Comparison of ENCODE assay signal across 8 cellular contexts in genomic region chr12:49750027-49750977, GRCh38. TPM values are rescaled to one million over a fixed set of nuclear protein-coding genes. Genes with fewer than 3 reads are reported as not detected.
A peak's percentile ranks its signal among the peaks of the same experiment; 100 is the strongest.
DNase-seq lines count a peak whose midpoint lies in the region; ATAC-seq and TF ChIP-seq lines count a peak whose summit lies in the region.

No MANE protein-coding gene starts in this region.

- no peak for TF ChIP-seq POLR2A in suprapubic skin (IDR thresholded peaks at IDR 0.05)

- WGBS in suprapubic skin = 66% methylated on average over 8 of the region's 8 CpGs

- TF ChIP-seq CTCF in GM12865 (IDR thresholded peaks at IDR 0.05; ENCODE audit: insufficient read depth, low read depth, low read length, missing control alignments) (no peak), cardiac muscle cell (IDR thresholded peaks at IDR 0.05; ENCODE audit: low read depth, low read length) (no peak), suprapubic skin (IDR thresholded peaks at IDR 0.05) (no peak)

- TF ChIP-seq EP300 in suprapubic skin (IDR thresholded peaks at IDR 0.05) = no peak

- POLR2A ChIA-PET in activated CD8-positive, alpha-beta T cell treated with anti-CD3 and anti-CD28 coated beads, Interleukin-2, amount 10 ng/mL, durations not matched to agents 7 days and 5 days (lab: Charles Lee) = interaction anchor here (0.8 to 1.8 kb wide), 5 partner anchors 8 to 89 kb away, joined by 3 to 17 read pairs (median 3); partner anchors contain the start of gene TMBIM6

- CTCF ChIA-PET in activated CD8-positive, alpha-beta T cell treated with anti-CD3 and anti-CD28 coated beads, Interleukin-2, amount 10 ng/mL, durations not matched to agents 7 days and 5 days (lab: Charles Lee) = interaction anchor here (0.9 to 3.5 kb wide), 9 partner anchors 10 to 169 kb away, joined by 3 to 69 read pairs (median 4); partner anchors contain the start of gene TMBIM6

- no peaks in the 10 kb centered on the region for H3K27me3 Mint-ChIP-seq in activated CD8-positive, alpha-beta T cell treated with anti-CD3 and anti-CD28 coated beads, Interleukin-2, amount 10 ng/mL, durations not matched to agents 7 days and 5 days (ENCODE audit: low read depth)

- H3K27me3 ChIP-seq in cardiac muscle cell (no peaks in the 10 kb centered on the region), suprapubic skin (no peaks in the 10 kb centered on the region)

- H3K4me1 ChIP-seq in cardiac muscle cell (ENCODE audit: low read depth) = peaks cover 46% of the 10 kb centered on the region
- H3K4me1 ChIP-seq in suprapubic skin = peaks cover 57% of the 10 kb centered on the region

- H3K4me3 Mint-ChIP-seq in activated CD8-positive, alpha-beta T cell treated with anti-CD3 and anti-CD28 coated beads, Interleukin-2, amount 10 ng/mL, durations not matched to agents 7 days and 5 days = peak overlapping the region; percentile 9

- peaks cover 76% of the 10 kb centered on the region for H3K4me1 Mint-ChIP-seq in activated CD8-positive, alpha-beta T cell treated with anti-CD3 and anti-CD28 coated beads, Interleukin-2, amount 10 ng/mL, durations not matched to agents 7 days and 5 days (ENCODE audit: low read depth)

- H3K27ac ChIP-seq in cardiac muscle cell (peak overlapping the region; percentile 82), suprapubic skin (no peak overlapping the region)

- peaks cover 30% of the 10 kb centered on the region for H3K36me3 ChIP-seq in cardiac muscle cell
- H3K36me3 ChIP-seq in suprapubic skin = peaks cover 27% of the 10 kb centered on the region

- DNase-seq in GM12865 (ENCODE audit: low read depth) = peak; percentile 73
- peak; percentile 58 for DNase-seq in LHCN-M2 (ENCODE audit: low read depth)
- peak; percentile 59 for DNase-seq in activated CD8-positive, alpha-beta T cell treated with anti-CD3 and anti-CD28 coated beads, Interleukin-2, amount 10 ng/mL, durations not matched to agents 7 days and 5 days
- DNase-seq in cardiac muscle cell (ENCODE audit: low read depth in 1 of 2, low spot score in 1 of 2) = peak; percentile 23 to 76
- DNase-seq in stimulated activated CD8-positive, alpha-beta memory T cell treated with anti-CD3 and anti-CD28 coated beads, Interleukin-7, amount 100 ng/mL, for 4 hours (ENCODE audit: low read depth in 2 of 2) = peak; percentile 3 to 27
- no peak for DNase-seq in HT-29 (ENCODE audit: low spot score)
- DNase-seq in suprapubic skin (ENCODE audit: low spot score in 2 of 2) = no peak

- H3K4me3 ChIP-seq in GM12865 (ENCODE audit: low read depth, low read length) (peak overlapping the region; percentile 1; the same call in 1 of the 2 replicates), cardiac muscle cell (no peak overlapping the region), suprapubic skin (no peak overlapping the region)

- H3K9me3 ChIP-seq in cardiac muscle cell (ENCODE audit: low read depth) (no peaks in the 10 kb centered on the region), suprapubic skin (no peaks in the 10 kb centered on the region)

- ATAC-seq in activated CD8-positive, alpha-beta T cell treated with anti-CD3 and anti-CD28 coated beads, Interleukin-2, amount 10 ng/mL, durations not matched to agents 7 days and 5 days = peak; percentile 85
- ATAC-seq in GM18861 (IDR thresholded peaks at IDR 0.05; ENCODE audit: unreplicated experiment) = no peak

- peaks cover 66% of the 10 kb centered on the region for H3K36me3 Mint-ChIP-seq in activated CD8-positive, alpha-beta T cell treated with anti-CD3 and anti-CD28 coated beads, Interleukin-2, amount 10 ng/mL, durations not matched to agents 7 days and 5 days (ENCODE audit: low read depth)

- H3K9me3 Mint-ChIP-seq in activated CD8-positive, alpha-beta T cell treated with anti-CD3 and anti-CD28 coated beads, Interleukin-2, amount 10 ng/mL, durations not matched to agents 7 days and 5 days (ENCODE audit: insufficient read depth) = no peaks in the 10 kb centered on the region

- peak overlapping the region; percentile 72 for H3K27ac Mint-ChIP-seq in activated CD8-positive, alpha-beta T cell treated with anti-CD3 and anti-CD28 coated beads, Interleukin-2, amount 10 ng/mL, durations not matched to agents 7 days and 5 days

RNA-seq across cellular contexts. Expression of gene TMBIM6, which starts 8.9 kb away (rescaled TPM):
- total RNA-seq in LHCN-M2 (2014; rRNA removed) (413 and 429 TPM in 2 replicates), cardiac muscle cell (192 and 232 TPM in 2 replicates), suprapubic skin (100 to 1,000 TPM; 292 to 468 (median 377) TPM)
- polyA plus RNA-seq in LHCN-M2 (2012) = 355 TPM
- total RNA-seq in activated CD8-positive, alpha-beta T cell treated with anti-CD3 and anti-CD28 coated beads, Interleukin-2, amount 10 ng/mL, durations not matched to agents 7 days and 5 days = 100 to 1,000 TPM; 420 TPM
- 388 and 524 TPM in 2 replicates for polyA plus RNA-seq in cardiac muscle cell
- total RNA-seq in HT-29 (2014; rRNA removed; shearing (Covaris generic)) = 409 and 478 TPM in 2 replicates

RNA-seq across cellular contexts. Expression of gene FMNL3, which starts 43.1 kb away (rescaled TPM):
- total RNA-seq in LHCN-M2 (2014; rRNA removed) (35.5 and 36.5 TPM in 2 replicates), cardiac muscle cell (5.1 and 5.6 TPM in 2 replicates), suprapubic skin (1 to 10 TPM; 3.2 to 8.4 (median 6.7) TPM)
- polyA plus RNA-seq in LHCN-M2 (2012) = 15.7 TPM
- total RNA-seq in activated CD8-positive, alpha-beta T cell treated with anti-CD3 and anti-CD28 coated beads, Interleukin-2, amount 10 ng/mL, durations not matched to agents 7 days and 5 days = 10 to 100 TPM; 53.5 to 54.5 TPM
- 2.9 and 4.7 TPM in 2 replicates for polyA plus RNA-seq in cardiac muscle cell
- 0.89 and 1.0 TPM in 2 replicates for total RNA-seq in HT-29 (2014; rRNA removed; shearing (Covaris generic))

Comparison
In these comparisons a context has a peak if more than half of its experiments do, and no peak if none do; other contexts are left out.
1. DNase-seq: peak in GM12865 (single experiment), LHCN-M2 (single experiment), activated CD8-positive, alpha-beta T cell treated with anti-CD3 and anti-CD28 coated beads, Interleukin-2, amount 10 ng/mL, durations not matched to agents 7 days and 5 days (single experiment), cardiac muscle cell (2 of 2) and stimulated activated CD8-positive, alpha-beta memory T cell treated with anti-CD3 and anti-CD28 coated beads, Interleukin-7, amount 100 ng/mL, for 4 hours (2 of 2); none in HT-29 (single experiment) and suprapubic skin (0 of 2).